1 cellular context compared by ENCODE assay signal in the genomic region with DNA sequence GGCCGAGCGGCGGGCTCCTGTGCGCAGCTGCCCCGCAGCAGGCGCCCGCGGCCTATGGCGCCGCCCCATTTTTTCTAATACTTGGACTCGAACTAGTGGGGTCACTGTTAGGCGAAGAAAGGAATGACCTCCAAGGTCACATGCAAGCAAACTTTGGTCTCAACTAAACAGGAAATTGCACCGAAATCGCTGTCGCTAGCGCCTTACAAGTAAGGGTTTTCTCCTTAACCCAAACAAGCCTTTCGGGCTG.
TF ChIP-seq lines count a peak whose summit lies in the region.

No MANE protein-coding gene starts in this region.

TF ChIP-seq in K562, 482 proteins besides CTCF, POLR2A, EP300 and RAD21 (continued from another document):
- TF ChIP-seq ESRRB (CRISPR knock-in tag; IDR thresholded peaks at IDR 0.05; ENCODE audit: borderline replicate concordance) = no peak
TF ChIP-seq in K562: peak in this region for 8.
